11 cellular contexts compared by ENCODE assay signal in the genomic region with DNA sequence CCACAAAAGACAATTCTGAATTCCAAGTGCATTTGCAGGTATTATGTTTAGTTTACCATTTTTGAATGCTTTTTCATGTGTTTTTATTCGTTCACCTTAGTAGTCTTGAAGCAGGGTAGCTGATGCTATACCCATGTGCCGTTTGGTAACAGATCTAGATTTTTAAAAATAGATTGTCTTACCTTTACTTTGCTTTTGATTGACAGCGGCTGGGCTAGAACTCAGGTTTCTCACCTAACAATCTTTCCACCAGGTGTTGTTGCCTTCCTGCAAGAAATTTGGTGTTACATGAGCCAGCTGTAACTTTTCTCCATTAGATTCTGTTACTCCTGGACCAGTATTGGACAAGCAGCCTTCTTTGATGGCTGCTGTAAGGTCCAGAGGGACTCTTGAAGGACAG. TPM values are rescaled to one million over a fixed set of nuclear protein-coding genes. Genes with fewer than 3 reads are reported as not detected.
DNase-seq lines count a peak whose midpoint lies in the region; ATAC-seq and TF ChIP-seq lines count a peak whose summit lies in the region.
"Had no signal": no experiment of that assay in that cellular context is flagged by ENCODE, and none has a peak within 500 bp of the region (broad histone marks: within the 10 kb centered on the region; RNA-seq: fewer than 3 reads in every experiment).

No MANE protein-coding gene starts in this region.

- no peaks in the 10 kb centered on the region for H3F3A ChIP-seq in Loucy (ENCODE audit: low read depth)

- peaks cover 48% of the 10 kb centered on the region for H3K4me1 ChIP-seq in DND-41 (ENCODE audit: insufficient read depth, low read length)
- H3K4me1 ChIP-seq in Loucy (ENCODE audit: insufficient read depth, low read length, poor library complexity, severe bottlenecking): peaks cover 68% of the 10 kb centered on the region
- peaks cover 4 to 22% of the 10 kb centered on the region in 2 donors for H3K4me1 ChIP-seq in breast epithelium
- peaks cover 19% of the 10 kb centered on the region for H3K4me1 ChIP-seq in parathyroid adenoma
- peaks cover 3 to 10% of the 10 kb centered on the region in 2 donors for H3K4me1 ChIP-seq in uterus

- H3K9me2 ChIP-seq in Loucy (replicated peaks; ENCODE audit: low read depth, low read length): no peaks in the 10 kb centered on the region

- H3K79me2 ChIP-seq in DND-41 (ENCODE audit: insufficient read depth, low read length) (peaks cover 61% of the 10 kb centered on the region), Loucy (ENCODE audit: insufficient read depth, low read length) (peaks cover 92% of the 10 kb centered on the region), parathyroid adenoma (peaks cover 18% of the 10 kb centered on the region)

- H2AFZ ChIP-seq in DND-41 (ENCODE audit: low read depth, low read length) (no peak overlapping the region), Loucy (ENCODE audit: low read length) (no peak overlapping the region), parathyroid adenoma (no peak overlapping the region)

- DNase-seq in DND-41 (no peak), breast epithelium (ENCODE audit: low spot score in 2 of 2) (no peak), uterus (no peak), islet precursor cell (no peak), GM13977 (ENCODE audit: low spot score) (no peak)
- DNase-seq: cortex of kidney, GF-D8, NCI-H2171 had no signal

- no peak for ATAC-seq in DND-41 (ENCODE audit: insufficient read depth, low read depth)

- H3K27me3 ChIP-seq in DND-41 (ENCODE audit: insufficient read depth, low read length, poor library complexity): no peaks in the 10 kb centered on the region
- H3K27me3 ChIP-seq in Loucy (ENCODE audit: insufficient read depth, low read length, poor library complexity, severe bottlenecking): no peaks in the 10 kb centered on the region
- H3K27me3 ChIP-seq in breast epithelium: no peaks in the 10 kb centered on the region
- no peaks in the 10 kb centered on the region for H3K27me3 ChIP-seq in parathyroid adenoma (ENCODE audit: control insufficient read depth, insufficient read depth, low read length)
- H3K27me3 ChIP-seq in uterus: no peaks in the 10 kb centered on the region

- H3K36me3 ChIP-seq in DND-41 (ENCODE audit: insufficient read depth, low read length) (peaks cover 75% of the 10 kb centered on the region), Loucy (ENCODE audit: insufficient read depth, low read length) (peaks cover 61% of the 10 kb centered on the region), breast epithelium (no peaks in the 10 kb centered on the region), parathyroid adenoma (ENCODE audit: control insufficient read depth, insufficient read depth, low read length) (no peaks in the 10 kb centered on the region), uterus (no peaks in the 10 kb centered on the region)

- in situ Hi-C loops in GM13977 (cut with MboI; ENCODE audit: low pct_unique_long_range_greater_than_20kb, low sequenced_read_pairs, unreplicated experiment): loop anchor here (25.0 kb wide), 1 partner anchor 392 kb away; the partner anchor contains the start of gene CYB561

- H3K27ac ChIP-seq in DND-41 (ENCODE audit: low read length) (no peak overlapping the region), breast epithelium (peak overlapping the region; percentile 7 to 95), parathyroid adenoma (peak overlapping the region; percentile 97), uterus (no peak overlapping the region)

- peaks cover 18% of the 10 kb centered on the region for H4K20me1 ChIP-seq in DND-41 (ENCODE audit: insufficient read depth, low read length)
- peaks cover 36% of the 10 kb centered on the region for H4K20me1 ChIP-seq in Loucy (ENCODE audit: insufficient read depth, low read length, poor library complexity, severe bottlenecking)

- TF ChIP-seq CTCF in DND-41 (IDR thresholded peaks at IDR 0.05; ENCODE audit: borderline replicate concordance, extremely low read depth, low read length, poor library complexity, severe bottlenecking) (no peak), Loucy (conservative IDR thresholded peaks at IDR 0.05; ENCODE audit: low read length) (no peak), breast epithelium (IDR thresholded peaks at IDR 0.05) (no peak), parathyroid adenoma (IDR thresholded peaks at IDR 0.05) (no peak), uterus (IDR thresholded peaks at IDR 0.05) (no peak), GM13977 (IDR thresholded peaks at IDR 0.05; ENCODE audit: extremely low read depth, insufficient read depth, missing control alignments) (no peak)

- intact Hi-C loops in breast epithelium (cut with DNase I; ENCODE audit: low total_unique reads): no loop called here
- intact Hi-C loops in uterus (cut with DNase I; ENCODE audit: low total_unique reads): no loop called here

- H3K9me3 ChIP-seq in DND-41 (ENCODE audit: insufficient read depth, low read length, severe bottlenecking) (no peaks in the 10 kb centered on the region), Loucy (ENCODE audit: insufficient read depth, low read depth, low read length) (no peaks in the 10 kb centered on the region), breast epithelium (no peaks in the 10 kb centered on the region), parathyroid adenoma (ENCODE audit: control insufficient read depth, low read length) (no peaks in the 10 kb centered on the region), uterus (no peaks in the 10 kb centered on the region)

- H3K9ac ChIP-seq in DND-41 (ENCODE audit: low read depth, low read length) (peak overlapping the region; percentile 68; the same call in 1 of the 2 replicates), Loucy (ENCODE audit: low read depth, low read length, poor library complexity, severe bottlenecking) (peak overlapping the region; percentile 89), parathyroid adenoma (no peak overlapping the region)

- peak overlapping the region; percentile 84 for H3K4me2 ChIP-seq in DND-41 (ENCODE audit: insufficient read depth, low read length)
- peak overlapping the region; percentile 82 for H3K4me2 ChIP-seq in Loucy (ENCODE audit: low read depth, low read length, poor library complexity, severe bottlenecking)
- H3K4me2 ChIP-seq in parathyroid adenoma (ENCODE audit: low read length): peak overlapping the region; percentile 85

- TF ChIP-seq POLR2A in breast epithelium (IDR thresholded peaks at IDR 0.05) (no peak), uterus (IDR thresholded peaks at IDR 0.05) (no peak)

- H3K4me3 ChIP-seq in DND-41 (ENCODE audit: low read depth in 1 of 2, low read length in 2 of 2) (peak overlapping the region in 1 of 2 experiments; percentile 86; a peak in 2 of 4 replicates), Loucy (ENCODE audit: low read length, poor library complexity, severe bottlenecking) (peak overlapping the region; percentile 87), breast epithelium (peak overlapping the region in 1 of 3 donors; percentile 96), parathyroid adenoma (ENCODE audit: low read depth, low read length) (peak overlapping the region; percentile 98), uterus (no peak overlapping the region)

RNA-seq across cellular contexts. Expression of gene FTSJ3, which starts 1.5 kb away (rescaled TPM):
- total RNA-seq in breast epithelium: 10 to 100 TPM; 55.4 to 78.7 (median 59.1) TPM
- 10 to 100 TPM; 29.7 to 64.7 (median 53.3) TPM for total RNA-seq in uterus

RNA-seq across cellular contexts. Expression of gene PSMC5, which starts 1.7 kb away (rescaled TPM):
- total RNA-seq in breast epithelium (100 to 1,000 TPM in 2 of 3 donors, 10 to 100 TPM in 1; 98.3 to 110 (median 104) TPM), uterus (100 to 1,000 TPM in 1 of 4 donors, 10 to 100 TPM in 3; 12.6 to 103 (median 40.2) TPM)

RNA-seq across cellular contexts. Expression of gene SMARCD2, which starts 13.5 kb away (rescaled TPM):
- total RNA-seq in breast epithelium (100 to 1,000 TPM; 142 to 210 (median 192) TPM), uterus (100 to 1,000 TPM in 2 of 4 donors, 10 to 100 TPM in 2; 72.9 to 205 (median 101) TPM)

RNA-seq across cellular contexts. Expression of gene CSH2, which starts 44.5 kb away (rescaled TPM):
- total RNA-seq in breast epithelium: not detected
- total RNA-seq in uterus: not detected
- total RNA-seq: HT1080 had no signal

RNA-seq across cellular contexts. Expression of gene GH2, which starts 52.8 kb away (rescaled TPM):
- total RNA-seq in breast epithelium (not detected), uterus (not detected)
- total RNA-seq: HT1080 had no signal

Comparison
In these comparisons a context has a peak if more than half of its experiments do, and no peak if none do; other contexts are left out.
1. H3K27ac ChIP-seq: peak in breast epithelium (2 of 2) and parathyroid adenoma (single experiment); none in DND-41 (single experiment) and uterus (0 of 2).
2. H3K4me3 ChIP-seq: peak in Loucy (single experiment) and parathyroid adenoma (single experiment); none in uterus (0 of 2).
3. Peak in every context shown above with its lines, with median percentiles within 50 percentile points of each other: H3K4me2 ChIP-seq.